ENCODE assay signal across 12 cellular contexts in genomic region chr11:96324912-96325311, GRCh38. TPM values are rescaled to one million over a fixed set of nuclear protein-coding genes. Genes with fewer than 3 reads are reported as not detected.
DNase-seq lines count a peak whose midpoint lies in the region; TF ChIP-seq lines count a peak whose summit lies in the region.
"Had no signal": no experiment of that assay in that cellular context is flagged by ENCODE, and none has a peak within 500 bp of the region (broad histone marks: within the 10 kb centered on the region; RNA-seq: fewer than 3 reads in every experiment).

No MANE protein-coding gene starts in this region.

- peak overlapping the region; percentile 84 for H3K4me2 ChIP-seq in GM23248 (ENCODE audit: unreplicated experiment)

- H2AFZ ChIP-seq in GM23248 = peak overlapping the region; percentile 24; the same call in 1 of the 2 replicates

- H3K9me2 ChIP-seq in GM23248 (ENCODE audit: insufficient read depth) = no peaks in the 10 kb centered on the region

- intact Hi-C loops in spleen (cut with DNase I; ENCODE audit: low total_unique reads) = no loop called here
- intact Hi-C loops in prostate gland (cut with DNase I) = no loop called here
- intact Hi-C loops in activated naive CD4-positive, alpha-beta T cell treated with anti-CD3 and anti-CD28 coated beads for 36 hours (cut with micrococcal nuclease) = no loop called here

- H3K27ac Mint-ChIP-seq in activated naive CD4-positive, alpha-beta T cell treated with anti-CD3 and anti-CD28 coated beads for 36 hours = no peak overlapping the region
- H3K27ac Mint-ChIP-seq: activated T-helper 1 cell treated with anti-CD3 and anti-CD28 coated beads, Interleukin-12 subunit alpha, Interleukin-12 subunit beta, Interleukin-2, Interleukin-4 antibody, amounts not matched to agents 30 ng/mL and 10 ng/mL and 1 ng/mL, durations not matched to agents 14 hours and 24 hours and 36 hours had no signal

- H3K27ac ChIP-seq in GM23248 (peak overlapping the region; percentile 80), spleen (peak overlapping the region in 6 of 8 donors; percentile 5 to 51 (median 34)), prostate gland (peak overlapping the region in 1 of 2 donors; percentile 17)

- H3F3A ChIP-seq in GM23248 (ENCODE audit: insufficient read depth) = peaks cover 45% of the 10 kb centered on the region

- peaks cover 83% of the 10 kb centered on the region for H3K4me1 Mint-ChIP-seq in activated naive CD4-positive, alpha-beta T cell treated with anti-CD3 and anti-CD28 coated beads for 36 hours (ENCODE audit: low read depth)

- CTCF ChIA-PET in activated naive CD4-positive, alpha-beta T cell treated with anti-CD3 and anti-CD28 coated beads for 36 hours (lab: Charles Lee) = interaction anchor here (1.2 kb wide), 1 partner anchor 59 kb away, joined by 3 read pairs; no protein-coding TSS in a partner anchor

- H3K36me3 Mint-ChIP-seq in activated naive CD4-positive, alpha-beta T cell treated with anti-CD3 and anti-CD28 coated beads for 36 hours (ENCODE audit: low read depth) = peaks cover 45% of the 10 kb centered on the region

- H3K4me3 ChIP-seq in GM23248 = peak overlapping the region; percentile 53
- H3K4me3 ChIP-seq in foreskin fibroblast (ENCODE audit: low read depth in 1 of 2, low read length in 2 of 2) = no peak overlapping the region
- no peak overlapping the region for H3K4me3 ChIP-seq in spleen
- no peak overlapping the region for H3K4me3 ChIP-seq in prostate gland
- H3K4me3 ChIP-seq: heart left ventricle had no signal

- TF ChIP-seq POLR2A in spleen (IDR thresholded peaks at IDR 0.05) (no peak), prostate gland (IDR thresholded peaks at IDR 0.05) (no peak)

- peaks cover 1% of the 10 kb centered on the region for H3K9me3 Mint-ChIP-seq in activated naive CD4-positive, alpha-beta T cell treated with anti-CD3 and anti-CD28 coated beads for 36 hours
- H3K9me3 Mint-ChIP-seq: activated T-helper 1 cell treated with anti-CD3 and anti-CD28 coated beads, Interleukin-12 subunit alpha, Interleukin-12 subunit beta, Interleukin-2, Interleukin-4 antibody, amounts not matched to agents 30 ng/mL and 10 ng/mL and 1 ng/mL, durations not matched to agents 14 hours and 24 hours and 36 hours had no signal

- no peaks in the 10 kb centered on the region for H3K27me3 Mint-ChIP-seq in activated naive CD4-positive, alpha-beta T cell treated with anti-CD3 and anti-CD28 coated beads for 36 hours (ENCODE audit: low read depth)

- peaks cover 56% of the 10 kb centered on the region for H3K4me1 ChIP-seq in GM23248 (ENCODE audit: insufficient read depth)
- H3K4me1 ChIP-seq in spleen = peaks cover 2 to 77% (median 27%) of the 10 kb centered on the region in 6 donors
- H3K4me1 ChIP-seq in prostate gland (replicated peaks) = no peaks in the 10 kb centered on the region

- DNase-seq in GM23248 = peak; percentile 76
- DNase-seq in SW480 (ENCODE audit: low spot score) = peak; percentile 74
- DNase-seq in foreskin fibroblast = peak; percentile 70 to 83
- DNase-seq in spleen = no peak
- no peak for DNase-seq in prostate gland (ENCODE audit: low spot score)
- no peak for DNase-seq in SIG-M5 treated with dmso at 0.1 percent for 504 hours (lab: John Stamatoyannopoulos, UW; ENCODE audit: unreplicated experiment)
- no peak for DNase-seq in activated naive CD4-positive, alpha-beta T cell treated with anti-CD3 and anti-CD28 coated beads for 36 hours
- DNase-seq in activated CD4-positive, alpha-beta T cell treated with anti-CD3 and anti-CD28 coated beads, Interleukin-2, amount 50 U/mL, for 4 hours = no peak
- DNase-seq: heart left ventricle, NCI-H2081 treated with DMSO at 0.1 percent for 48 hours, posterior cingulate gyrus had no signal

- no peaks in the 10 kb centered on the region for H4K20me1 ChIP-seq in GM23248 (ENCODE audit: insufficient read depth)

- 0% methylated on average over 1 of the region's 1 CpG for WGBS in GM23248 (ENCODE audit: low coverage in 1 of 2, low lambda C conversion rate in 2 of 2, missing lambda C conversion rate in 2 of 2), 2 experiments
- 54 to 80% (median 77%) methylated on average over 1 of the region's 1 CpG for WGBS in spleen, 5 donors
- WGBS in prostate gland = 15% methylated on average over 1 of the region's 1 CpG

- H3K9me3 ChIP-seq in GM23248 (ENCODE audit: low read depth) (no peaks in the 10 kb centered on the region), spleen (no peaks in the 10 kb centered on the region), prostate gland (no peaks in the 10 kb centered on the region)
- H3K9me3 ChIP-seq: heart left ventricle had no signal

- H3K9ac ChIP-seq in GM23248 = peak overlapping the region; percentile 52

- no peak overlapping the region for H3K4me3 Mint-ChIP-seq in activated naive CD4-positive, alpha-beta T cell treated with anti-CD3 and anti-CD28 coated beads for 36 hours
- H3K4me3 Mint-ChIP-seq: activated T-helper 1 cell treated with anti-CD3 and anti-CD28 coated beads, Interleukin-12 subunit alpha, Interleukin-12 subunit beta, Interleukin-2, Interleukin-4 antibody, amounts not matched to agents 30 ng/mL and 10 ng/mL and 1 ng/mL, durations not matched to agents 14 hours and 24 hours and 36 hours had no signal

- TF ChIP-seq CTCF in foreskin fibroblast (IDR thresholded peaks at IDR 0.05; ENCODE audit: low read depth, low read length) (no peak), spleen (IDR thresholded peaks at IDR 0.05 in 8 of 11, conservative IDR thresholded peaks at IDR 0.05 in 3 of 11) (no peak), prostate gland (IDR thresholded peaks at IDR 0.05) (no peak)

- H3K36me3 ChIP-seq in GM23248 (ENCODE audit: low read depth) (no peaks in the 10 kb centered on the region), spleen (peaks cover 0 to 7% (median 0%) of the 10 kb centered on the region in 6 donors), prostate gland (no peaks in the 10 kb centered on the region)
- H3K36me3 ChIP-seq: heart left ventricle had no signal

- H3K27me3 ChIP-seq in GM23248 (replicated peaks; ENCODE audit: insufficient read depth) = no peaks in the 10 kb centered on the region
- H3K27me3 ChIP-seq in spleen (replicated peaks in 1 of 7) = no peaks in the 10 kb centered on the region
- H3K27me3 ChIP-seq in prostate gland (replicated peaks; ENCODE audit: insufficient read depth) = no peaks in the 10 kb centered on the region
- H3K27me3 ChIP-seq: heart left ventricle had no signal

- H3K79me2 ChIP-seq in GM23248 (ENCODE audit: insufficient read depth) = peaks cover 98% of the 10 kb centered on the region

- in situ Hi-C loops in GM23248 (cut with MboI) = no loop called here

RNA-seq across cellular contexts. Expression of gene MAML2, which starts 18.1 kb away (rescaled TPM):
- total RNA-seq in GM23248 (2014; rRNA removed; shearing (Covaris generic)) = 22.1 and 23.7 TPM in 2 replicates
- polyA plus RNA-seq in GM23248 (2016; fragmentation: Nextera tagmentation; extraction: Ambion mirVana) (6.8 and 7.4 TPM in 2 replicates), spleen (1 to 10 TPM; 2.7 to 5.0 (median 3.0) TPM)
- total RNA-seq in spleen (10 to 100 TPM; 20.8 to 43.4 (median 34.2) TPM), prostate gland (10 to 100 TPM; 28.9 to 30.4 TPM)
- 10 to 100 TPM; 26.6 to 28.1 TPM for total RNA-seq in activated naive CD4-positive, alpha-beta T cell treated with anti-CD3 and anti-CD28 coated beads for 36 hours

Comparison
In these comparisons a context has a peak if more than half of its experiments do, and no peak if none do; other contexts are left out.
1. DNase-seq: peak in GM23248 (single experiment), SW480 (single experiment) and foreskin fibroblast (2 of 2); none in spleen (single experiment), prostate gland (single experiment), SIG-M5 treated with dmso at 0.1 percent for 504 hours (single experiment), activated naive CD4-positive, alpha-beta T cell treated with anti-CD3 and anti-CD28 coated beads for 36 hours (single experiment) and activated CD4-positive, alpha-beta T cell treated with anti-CD3 and anti-CD28 coated beads, Interleukin-2, amount 50 U/mL, for 4 hours (0 of 2).